21 cellular contexts compared by ENCODE assay signal in genomic region chr9:71004196-71004595, GRCh38.
DNase-seq lines count a peak whose midpoint lies in the region; ATAC-seq and TF ChIP-seq lines count a peak whose summit lies in the region.
"Had no signal": no experiment of that assay in that cellular context is flagged by ENCODE, and none has a peak within 500 bp of the region (broad histone marks: within the 10 kb centered on the region; RNA-seq: fewer than 3 reads in every experiment).

No MANE protein-coding gene starts in this region.

- H3K79me1 ChIP-seq in trophoblast cell (ENCODE audit: low read length): no peaks in the 10 kb centered on the region

- H3K9me3 ChIP-seq in trophoblast cell (ENCODE audit: insufficient read depth, low read depth, low read length): peaks cover 2% of the 10 kb centered on the region
- H3K9me3 ChIP-seq: MG63 had no signal

- H3K4me1 ChIP-seq in trophoblast cell (ENCODE audit: control insufficient read depth in 1 of 2, insufficient read depth in 2 of 2, low read length in 2 of 2): peaks cover 2 to 4% of the 10 kb centered on the region in 2 experiments

- H2BK5ac ChIP-seq in trophoblast cell (ENCODE audit: low read depth, low read length, poor library complexity): no peak overlapping the region

- H3K4ac ChIP-seq in trophoblast cell (ENCODE audit: low read depth, low read length): no peak overlapping the region

- H2BK12ac ChIP-seq in trophoblast cell (ENCODE audit: low read length): no peak overlapping the region

- H3K27me3 ChIP-seq in trophoblast cell (ENCODE audit: insufficient read depth, low read length): no peaks in the 10 kb centered on the region
- H3K27me3 ChIP-seq: MG63 had no signal

- H3K4me2 ChIP-seq in trophoblast cell (ENCODE audit: low read length): no peak overlapping the region
- H3K4me2 ChIP-seq: PC-9 had no signal

- no peaks in the 10 kb centered on the region for H3K79me2 ChIP-seq in trophoblast cell (ENCODE audit: control insufficient read depth, insufficient read depth, low read length, poor library complexity)

- H4K8ac ChIP-seq in trophoblast cell (ENCODE audit: low read depth, low read length): peak overlapping the region; percentile 10

- no peak overlapping the region for H2AFZ ChIP-seq in trophoblast cell (ENCODE audit: insufficient read depth, low read length, poor library complexity)
- H2AFZ ChIP-seq: PC-9 had no signal

- H3K27ac Mint-ChIP-seq in glutamatergic neuron (ENCODE audit: unreplicated experiment): no peak overlapping the region
- H3K27ac Mint-ChIP-seq: B cell, CD14-positive monocyte had no signal

- H3K4me1 Mint-ChIP-seq in glutamatergic neuron (ENCODE audit: low read depth, unreplicated experiment): no peaks in the 10 kb centered on the region
- H3K4me1 Mint-ChIP-seq: B cell, CD14-positive monocyte had no signal

- H4K91ac ChIP-seq in trophoblast cell (ENCODE audit: low read depth, low read length): no peak overlapping the region

- H3K4me3 ChIP-seq in choroid plexus epithelial cell (ENCODE audit: low read depth, low read length) (no peak overlapping the region), trophoblast cell (ENCODE audit: low read depth, low read length) (no peak overlapping the region)
- H3K4me3 ChIP-seq: MG63, PC-9, SK-N-MC had no signal

- no peak overlapping the region for H3K23ac ChIP-seq in trophoblast cell (ENCODE audit: low read length)

- peak; percentile 15 for DNase-seq in Daoy (ENCODE audit: low read depth)
- DNase-seq in H4 (ENCODE audit: low spot score): peak; percentile 80
- DNase-seq in choroid plexus epithelial cell (ENCODE audit: low read depth): peak; percentile 34
- DNase-seq in trophoblast cell: peak in 1 of 2 donors; percentile 25
- DNase-seq in glutamatergic neuron: no peak
- no peak for DNase-seq in activated CD8-positive, alpha-beta memory T cell treated with anti-CD3 and anti-CD28 coated beads for 24 hours
- no peak for DNase-seq in omental fat pad (ENCODE audit: low spot score)
- DNase-seq: DMS53, Karpas-422, MG63, NCI-H1417 treated with DMSO at 0.1 percent for 48 hours, NCI-H187, NCI-H2107, NCI-H510A, PC-9, RPMI8226, SHP77, SW 1271 had no signal

- H4K12ac ChIP-seq in trophoblast cell (ENCODE audit: low read depth, low read length): no peak overlapping the region

- H3K9ac ChIP-seq in trophoblast cell (ENCODE audit: low read length): peak overlapping the region; percentile 65

- no peak overlapping the region for H3K18ac ChIP-seq in trophoblast cell (ENCODE audit: low read length)

- no peak overlapping the region for H3K27ac ChIP-seq in trophoblast cell (ENCODE audit: low read depth, low read length)
- H3K27ac ChIP-seq: PC-9, SK-N-MC had no signal

- H3K36me3 ChIP-seq in trophoblast cell (ENCODE audit: control insufficient read depth in 1 of 2, insufficient read depth in 2 of 2, low read length in 2 of 2): no peaks in the 10 kb centered on the region
- H3K36me3 ChIP-seq: MG63 had no signal

- no peak overlapping the region for H3K4me3 Mint-ChIP-seq in glutamatergic neuron (ENCODE audit: unreplicated experiment)
- H3K4me3 Mint-ChIP-seq: B cell, CD14-positive monocyte had no signal

- no peak overlapping the region for H3K14ac ChIP-seq in trophoblast cell (ENCODE audit: low read length)

- H3K27me3 Mint-ChIP-seq in glutamatergic neuron (ENCODE audit: unreplicated experiment): peaks cover 3% of the 10 kb centered on the region
- H3K27me3 Mint-ChIP-seq: B cell had no signal

- H3K9me3 Mint-ChIP-seq in glutamatergic neuron (ENCODE audit: unreplicated experiment): peaks cover 4% of the 10 kb centered on the region

- H2AK5ac ChIP-seq in trophoblast cell (ENCODE audit: low read length): no peak overlapping the region

- WGBS in trophoblast cell (ENCODE audit: extremely low coverage, insufficient coverage, insufficient read length): no CpG with 5 or more reads among the region's 4 CpGs

- ATAC-seq in omental fat pad (ENCODE audit: low FRiP score): no peak

- TF ChIP-seq CTCF in choroid plexus epithelial cell (conservative IDR thresholded peaks at IDR 0.05; ENCODE audit: low read depth, low read length) (no peak), glutamatergic neuron (IDR thresholded peaks at IDR 0.05; ENCODE audit: partially characterized antibody, unreplicated experiment) (no peak), omental fat pad (IDR thresholded peaks at IDR 0.05) (no peak)

- peaks cover 6% of the 10 kb centered on the region for H3K36me3 Mint-ChIP-seq in glutamatergic neuron (ENCODE audit: unreplicated experiment)
- H3K36me3 Mint-ChIP-seq: CD14-positive monocyte had no signal

- peak overlapping the region; percentile 43 for H2BK120ac ChIP-seq in trophoblast cell (ENCODE audit: insufficient read depth, low read length, poor library complexity)

Comparison
In these comparisons a context has a peak if more than half of its experiments do, and no peak if none do; other contexts are left out.
1. DNase-seq: peak in Daoy (single experiment), H4 (single experiment) and choroid plexus epithelial cell (single experiment); none in glutamatergic neuron (single experiment), activated CD8-positive, alpha-beta memory T cell treated with anti-CD3 and anti-CD28 coated beads for 24 hours (single experiment) and omental fat pad (single experiment).